1 cellular context compared by ENCODE assay signal in genomic region chr19:2253106-2254051, GRCh38.
A peak's percentile ranks its signal among the peaks of the same experiment; 100 is the strongest.
TF ChIP-seq lines count a peak whose summit lies in the region.

No MANE protein-coding gene starts in this region.

TF ChIP-seq in HepG2, 621 proteins besides CTCF, POLR2A, EP300 and RAD21 (continued from another document and continues in another):
- 0 out of 2 replicates have a peak, but pooled peaks have one; percentile 13 for TF ChIP-seq ZNF740 (CRISPR knock-in tag; IDR thresholded peaks at IDR 0.05)
- no peak for TF ChIP-seq DMTF1 (CRISPR knock-in tag; IDR thresholded peaks at IDR 0.05)
- TF ChIP-seq ZNF776 (CRISPR knock-in tag; IDR thresholded peaks at IDR 0.05), result peak; percentile 40
- no peak for TF ChIP-seq SETDB1 (CRISPR knock-in tag; IDR thresholded peaks at IDR 0.05; ENCODE audit: borderline replicate concordance)
- no peak for TF ChIP-seq DRAP1 (CRISPR knock-in tag; IDR thresholded peaks at IDR 0.05)
- 0 out of 2 replicates have a peak, but pooled peaks have one; percentile 32 for TF ChIP-seq ZNF557 (CRISPR knock-in tag; IDR thresholded peaks at IDR 0.05)
- TF ChIP-seq ATM (IDR thresholded peaks at IDR 0.05; ENCODE audit: borderline replicate concordance), result no peak
- TF ChIP-seq KDM5B (CRISPR knock-in tag; IDR thresholded peaks at IDR 0.05; ENCODE audit: borderline replicate concordance), result no peak
- no peak for TF ChIP-seq ZNF484 (CRISPR knock-in tag; IDR thresholded peaks at IDR 0.05; ENCODE audit: borderline replicate concordance, low read depth)
- TF ChIP-seq NR1H2 (CRISPR knock-in tag; IDR thresholded peaks at IDR 0.05; ENCODE audit: borderline replicate concordance, low read depth), result no peak
- TF ChIP-seq GRHL1 (CRISPR knock-in tag; conservative IDR thresholded peaks at IDR 0.05), result no peak
- no peak for TF ChIP-seq ZNF552 (CRISPR knock-in tag; IDR thresholded peaks at IDR 0.05; ENCODE audit: borderline replicate concordance)
- no peak for TF ChIP-seq ZNF737 (CRISPR knock-in tag; IDR thresholded peaks at IDR 0.05; ENCODE audit: borderline replicate concordance)
- 0 out of 2 replicates have a peak, but pooled peaks have one; percentile 3 for TF ChIP-seq TFDP1 (CRISPR knock-in tag; IDR thresholded peaks at IDR 0.05; ENCODE audit: borderline replicate concordance)
- peak; percentile 25; the same call in 1 of the 2 replicates for TF ChIP-seq ZNF746 (CRISPR knock-in tag; IDR thresholded peaks at IDR 0.05)
- no peak for TF ChIP-seq KLF13 (CRISPR knock-in tag; IDR thresholded peaks at IDR 0.05)
- no peak for TF ChIP-seq PRDM15 (CRISPR knock-in tag; IDR thresholded peaks at IDR 0.05)
- TF ChIP-seq TEAD3 (CRISPR knock-in tag; optimal IDR thresholded peaks at IDR 0.05; ENCODE audit: borderline replicate concordance), result peak; percentile 7
- no peak for TF ChIP-seq ZNF780A (CRISPR knock-in tag; IDR thresholded peaks at IDR 0.05)
- no peak; the same call in 1 of the 2 replicates for TF ChIP-seq E2F1 (CRISPR knock-in tag; IDR thresholded peaks at IDR 0.05)
- no peak for TF ChIP-seq ZNF326 (CRISPR knock-in tag; IDR thresholded peaks at IDR 0.05; ENCODE audit: borderline replicate concordance)
- no peak for TF ChIP-seq NKX3-1 (CRISPR knock-in tag; IDR thresholded peaks at IDR 0.05)
- TF ChIP-seq ZBTB3 (CRISPR knock-in tag; IDR thresholded peaks at IDR 0.05; ENCODE audit: borderline replicate concordance, low read depth), result no peak
- no peak for TF ChIP-seq TMF1 (CRISPR knock-in tag; IDR thresholded peaks at IDR 0.05; ENCODE audit: low read depth)
- no peak for TF ChIP-seq SNRNP70 (IDR thresholded peaks at IDR 0.05; ENCODE audit: low read depth, low read length)
- TF ChIP-seq SMAD1 (CRISPR knock-in tag; IDR thresholded peaks at IDR 0.05; ENCODE audit: borderline replicate concordance, low read depth), result no peak
- TF ChIP-seq REXO4 (CRISPR knock-in tag; IDR thresholded peaks at IDR 0.05; ENCODE audit: borderline replicate concordance), result no peak
- no peak for TF ChIP-seq ZNF768 (CRISPR knock-in tag; IDR thresholded peaks at IDR 0.05)
- no peak for TF ChIP-seq MTA3 (CRISPR knock-in tag; IDR thresholded peaks at IDR 0.05)
- peak; percentile 39 for TF ChIP-seq ARID4A (CRISPR knock-in tag; IDR thresholded peaks at IDR 0.05; ENCODE audit: borderline replicate concordance)
- no peak for TF ChIP-seq ZSCAN12 (CRISPR knock-in tag; IDR thresholded peaks at IDR 0.05)
- TF ChIP-seq AHDC1 (CRISPR knock-in tag; IDR thresholded peaks at IDR 0.05; ENCODE audit: borderline replicate concordance), result no peak
- no peak for TF ChIP-seq ZNF816 (CRISPR knock-in tag; IDR thresholded peaks at IDR 0.05; ENCODE audit: borderline replicate concordance)
- TF ChIP-seq IRF9 (CRISPR knock-in tag; IDR thresholded peaks at IDR 0.05; ENCODE audit: borderline replicate concordance), result no peak
- no peak for TF ChIP-seq ZNF772 (CRISPR knock-in tag; IDR thresholded peaks at IDR 0.05)
